ENCODE assay signal across 8 cellular contexts in the genomic region with DNA sequence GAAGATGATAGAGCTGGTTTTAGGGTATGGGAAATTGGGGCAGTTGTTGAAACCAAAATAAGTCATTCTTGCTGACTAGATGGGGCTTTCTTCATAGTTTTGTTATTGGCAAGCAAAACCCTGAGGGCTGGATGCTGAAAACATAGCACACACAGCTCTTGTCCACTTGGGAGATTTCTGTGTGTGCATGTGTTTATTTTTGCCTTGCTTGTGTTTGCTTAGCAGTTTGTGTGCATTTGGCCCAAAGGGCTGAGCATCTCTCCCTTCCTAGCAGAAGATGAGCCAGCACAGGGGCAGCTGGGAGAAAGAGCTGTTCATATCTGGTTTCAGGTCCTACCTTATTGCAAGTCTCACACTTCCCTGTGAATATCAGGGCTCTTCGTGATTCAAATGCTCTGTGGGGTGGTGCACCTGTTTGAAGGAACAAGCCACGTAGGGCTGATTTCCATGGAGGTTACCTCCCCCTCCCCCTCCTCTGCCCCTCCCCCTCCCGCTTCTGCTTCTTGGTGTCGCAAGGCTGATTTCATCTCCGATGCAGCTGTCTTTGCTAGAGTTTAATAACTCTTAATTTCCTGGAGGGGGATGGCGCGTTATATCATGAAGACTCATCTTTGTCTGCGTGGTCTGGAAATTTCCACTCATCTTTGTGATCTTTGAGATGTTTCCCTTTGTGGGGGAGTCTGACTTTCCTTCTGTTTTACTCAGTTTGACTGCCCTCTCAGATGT.
DNase-seq lines count a peak whose midpoint lies in the region; ATAC-seq and TF ChIP-seq lines count a peak whose summit lies in the region.

No MANE protein-coding gene starts in this region.

- TF ChIP-seq CTCF in stomach (IDR thresholded peaks at IDR 0.05), result no peak

- intact Hi-C loops in stomach (cut with DNase I; ENCODE audit: low total_unique reads), result no loop called here

- no peak for TF ChIP-seq POLR2A in stomach (IDR thresholded peaks at IDR 0.05)

- H3K4me3 ChIP-seq in stomach, result no peak overlapping the region

- in situ Hi-C loops in KBM-7 (cut with MboI; ENCODE audit: low pct_unique_long_range_greater_than_20kb, low sequenced_read_pairs), result no loop called here

- peak overlapping the region; percentile 27 to 77 (median 60) for H3K27ac ChIP-seq in stomach

- peaks cover 0 to 43% (median 20%) of the 10 kb centered on the region in 4 donors for H3K36me3 ChIP-seq in stomach

- H3K9me3 ChIP-seq in stomach, result peaks cover 0 to 4% (median 0%) of the 10 kb centered on the region in 4 donors

- DNase-seq in NCI-H187 (lab: John Stamatoyannopoulos, UW) (peak; percentile 32 to 43), germinal center (ENCODE audit: low spot score) (peak; percentile 55), stomach (no peak), DMS153 (lab: John Stamatoyannopoulos, UW) (no peak), hypothalamus (lab: John Stamatoyannopoulos, UW) (no peak), KBM-7 (no peak)

- ATAC-seq in GM18498 (IDR thresholded peaks at IDR 0.05; ENCODE audit: unreplicated experiment) (peak; percentile 55), GM21619 (IDR thresholded peaks at IDR 0.05; ENCODE audit: unreplicated experiment) (peak; percentile 65)

- TF ChIP-seq EP300 in stomach (IDR thresholded peaks at IDR 0.05), result no peak

- no peaks in the 10 kb centered on the region for H3K27me3 ChIP-seq in stomach

- H3K4me1 ChIP-seq in stomach, result peaks cover 17 to 59% (median 40%) of the 10 kb centered on the region in 4 donors

- 54 to 79% (median 66%) methylated on average over 8 of the region's 8 CpGs for WGBS in stomach, 5 donors

Comparison
In these comparisons a context has a peak if more than half of its experiments do, and no peak if none do; other contexts are left out.
1. DNase-seq: peak in NCI-H187 (2 of 2) and germinal center (single experiment); none in stomach (single experiment), DMS153 (single experiment), hypothalamus (0 of 51) and KBM-7 (single experiment).